Comparison of ENCODE assay signal across 16 cellular contexts in genomic region chr7:138916731-138917130, GRCh38.
DNase-seq lines count a peak whose midpoint lies in the region; ATAC-seq and TF ChIP-seq lines count a peak whose summit lies in the region.
"Had no signal": no experiment of that assay in that cellular context is flagged by ENCODE, and none has a peak within 500 bp of the region (broad histone marks: within the 10 kb centered on the region; RNA-seq: fewer than 3 reads in every experiment).

No MANE protein-coding gene starts in this region.

- peak overlapping the region; percentile 49 for H3K23ac ChIP-seq in neuronal stem cell (ENCODE audit: low read depth, low read length, poor library complexity)

- no CpG with 5 or more reads among the region's 17 CpGs for WGBS in neuronal stem cell (ENCODE audit: extremely low coverage in 2 of 2, insufficient read length in 2 of 2, insufficient replicate concordance in 1 of 2), 2 donors

- H3K79me1 ChIP-seq in neuronal stem cell (ENCODE audit: low read depth, low read length) = no peaks in the 10 kb centered on the region

- H2AFZ ChIP-seq in neuronal stem cell (ENCODE audit: low read length) = no peak overlapping the region
- H2AFZ ChIP-seq: GM23248 had no signal

- no peak overlapping the region for H3K4ac ChIP-seq in neuronal stem cell (ENCODE audit: low read length)

- H3K27ac ChIP-seq in coronary artery (no peak overlapping the region), neuronal stem cell (replicated peaks; ENCODE audit: low read length) (no peak overlapping the region)
- H3K27ac ChIP-seq: 22Rv1, BLaER1, C4-2B, GM23248 had no signal

- peak; percentile 35 for DNase-seq in activated CD8-positive, alpha-beta memory T cell treated with anti-CD3 and anti-CD28 coated beads for 24 hours
- DNase-seq in activated CD8-positive, alpha-beta memory T cell treated with anti-CD3 and anti-CD28 coated beads, Interleukin-2, amount 50 U/mL, for 4 hours = no peak
- peak; percentile 40 for DNase-seq in coronary artery (ENCODE audit: low spot score)
- no peak for DNase-seq in neuronal stem cell (ENCODE audit: low spot score)
- DNase-seq in stimulated activated naive CD8-positive, alpha-beta T cell treated with anti-CD3 and anti-CD28 coated beads, Interleukin-15, Interleukin-2, amounts not matched to agents 100 U/mL and 50 U/mL, for 24 hours = no peak
- no peak for DNase-seq in NCI-H748 treated with DMSO at 0.1 percent for 48 hours (lab: John Stamatoyannopoulos, UW)
- DNase-seq: Caco-2; CD4-positive, CD25-positive, alpha-beta regulatory T cell; DMS153; DND-41; GM23248; HCEC 1CT had no signal

- H2BK15ac ChIP-seq in neuronal stem cell (ENCODE audit: low read length) = no peak overlapping the region

- no peak overlapping the region for H3K9ac ChIP-seq in neuronal stem cell (ENCODE audit: low read depth, low read length, poor library complexity)
- H3K9ac ChIP-seq: BLaER1, GM23248 had no signal

- ATAC-seq in stimulated activated naive CD8-positive, alpha-beta T cell treated with anti-CD3 and anti-CD28 coated beads, Interleukin-15, Interleukin-2, amounts not matched to agents 100 U/mL and 50 U/mL, for 24 hours = no peak
- ATAC-seq: CD8-positive, alpha-beta T cell had no signal

- peak overlapping the region; percentile 81 for H4K91ac ChIP-seq in neuronal stem cell (ENCODE audit: low read depth, low read length, poor library complexity)

- no peaks in the 10 kb centered on the region for H3K27me3 ChIP-seq in neuronal stem cell (ENCODE audit: control insufficient read depth in 3 of 3, insufficient read depth in 3 of 3, low read depth in 1 of 3, low read length in 3 of 3)
- H3K27me3 ChIP-seq: BLaER1 had no signal

- H2BK5ac ChIP-seq in neuronal stem cell (ENCODE audit: low read length) = no peak overlapping the region

- H4K8ac ChIP-seq in neuronal stem cell (ENCODE audit: low read depth, low read length) = no peak overlapping the region

- TF ChIP-seq CTCF in coronary artery (IDR thresholded peaks at IDR 0.05) = no peak

- no peaks in the 10 kb centered on the region for H3K4me1 ChIP-seq in neuronal stem cell (ENCODE audit: control insufficient read depth in 2 of 2, insufficient read depth in 1 of 2, low read depth in 1 of 2, low read length in 2 of 2)
- H3K4me1 ChIP-seq: Caco-2 had no signal

- peaks cover 36 to 69% of the 10 kb centered on the region in 2 donors for H3K36me3 ChIP-seq in neuronal stem cell (replicated peaks in 1 of 2; ENCODE audit: control insufficient read depth in 2 of 2, insufficient read depth in 2 of 2, low read length in 2 of 2)

- peak overlapping the region; percentile 27 for H3K14ac ChIP-seq in neuronal stem cell (ENCODE audit: low read length)

- H2BK120ac ChIP-seq in neuronal stem cell (ENCODE audit: low read depth, low read length) = no peak overlapping the region

- H3K9me3 ChIP-seq in neuronal stem cell (replicated peaks in 1 of 2; ENCODE audit: control insufficient read depth in 2 of 2, insufficient read depth in 1 of 2, low read depth in 1 of 2, low read length in 2 of 2) = peaks cover 0 to 14% of the 10 kb centered on the region in 2 donors
- H3K9me3 ChIP-seq: BLaER1, Caco-2 had no signal

- H3K4me2 ChIP-seq in neuronal stem cell (ENCODE audit: insufficient read depth, low read length, poor library complexity, severe bottlenecking) = no peak overlapping the region
- H3K4me2 ChIP-seq: BLaER1 had no signal

- no peak overlapping the region for H2AK5ac ChIP-seq in neuronal stem cell (ENCODE audit: low read depth, low read length)

- H3K4me3 ChIP-seq in coronary artery = no peak overlapping the region
- no peak overlapping the region for H3K4me3 ChIP-seq in neuronal stem cell (ENCODE audit: low read length in 2 of 2)
- H3K4me3 ChIP-seq: BLaER1, GM23248 had no signal

- H3K18ac ChIP-seq in neuronal stem cell (ENCODE audit: low read length) = peak overlapping the region; percentile 13

- no peak overlapping the region for H2BK12ac ChIP-seq in neuronal stem cell (ENCODE audit: low read length)

Comparison
In these comparisons a context has a peak if more than half of its experiments do, and no peak if none do; other contexts are left out.
1. DNase-seq: peak in activated CD8-positive, alpha-beta memory T cell treated with anti-CD3 and anti-CD28 coated beads for 24 hours (single experiment) and coronary artery (single experiment); none in activated CD8-positive, alpha-beta memory T cell treated with anti-CD3 and anti-CD28 coated beads, Interleukin-2, amount 50 U/mL, for 4 hours (single experiment), neuronal stem cell (single experiment), stimulated activated naive CD8-positive, alpha-beta T cell treated with anti-CD3 and anti-CD28 coated beads, Interleukin-15, Interleukin-2, amounts not matched to agents 100 U/mL and 50 U/mL, for 24 hours (single experiment) and NCI-H748 treated with DMSO at 0.1 percent for 48 hours (single experiment).